1 cellular context compared by ENCODE assay signal in the genomic region with DNA sequence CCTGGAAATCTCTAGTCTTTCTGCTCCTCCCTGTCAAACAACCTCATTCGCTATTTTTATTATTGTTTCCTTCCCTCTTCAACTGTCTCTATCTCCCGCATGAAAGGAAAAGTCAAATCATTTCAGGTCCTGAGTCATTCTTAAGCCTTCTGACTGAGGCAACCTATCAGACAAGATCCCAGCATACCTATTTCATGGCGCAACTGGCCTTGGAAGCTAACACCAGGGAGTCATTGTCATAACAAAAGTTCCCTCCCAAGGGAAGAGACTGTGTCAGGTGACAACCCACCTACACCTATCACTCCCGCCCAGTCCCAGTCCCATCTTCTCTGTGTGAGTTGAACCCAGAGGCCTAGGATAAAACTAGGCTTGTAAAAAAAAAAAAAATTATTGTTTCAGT.
TF ChIP-seq lines count a peak whose summit lies in the region.

No MANE protein-coding gene starts in this region.

TF ChIP-seq in WTC11, 78 proteins besides CTCF, POLR2A, EP300 and RAD21 (continued from another document):
- TF ChIP-seq, protein P1, sequence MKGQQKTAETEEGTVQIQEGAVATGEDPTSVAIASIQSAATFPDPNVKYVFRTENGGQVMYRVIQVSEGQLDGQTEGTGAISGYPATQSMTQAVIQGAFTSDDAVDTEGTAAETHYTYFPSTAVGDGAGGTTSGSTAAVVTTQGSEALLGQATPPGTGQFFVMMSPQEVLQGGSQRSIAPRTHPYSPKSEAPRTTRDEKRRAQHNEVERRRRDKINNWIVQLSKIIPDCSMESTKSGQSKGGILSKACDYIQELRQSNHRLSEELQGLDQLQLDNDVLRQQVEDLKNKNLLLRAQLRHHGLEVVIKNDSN (CRISPR knock-in tag; IDR thresholded peaks at IDR 0.05) = peak; percentile 81
- TF ChIP-seq, protein P2, sequence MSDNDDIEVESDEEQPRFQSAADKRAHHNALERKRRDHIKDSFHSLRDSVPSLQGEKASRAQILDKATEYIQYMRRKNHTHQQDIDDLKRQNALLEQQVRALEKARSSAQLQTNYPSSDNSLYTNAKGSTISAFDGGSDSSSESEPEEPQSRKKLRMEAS (CRISPR knock-in tag; IDR thresholded peaks at IDR 0.05) = peak; percentile 44; the same call in 1 of the 2 replicates
- no peak for TF ChIP-seq FOXJ3 (CRISPR knock-in tag; IDR thresholded peaks at IDR 0.05; ENCODE audit: borderline replicate concordance)
- TF ChIP-seq, protein P3, sequence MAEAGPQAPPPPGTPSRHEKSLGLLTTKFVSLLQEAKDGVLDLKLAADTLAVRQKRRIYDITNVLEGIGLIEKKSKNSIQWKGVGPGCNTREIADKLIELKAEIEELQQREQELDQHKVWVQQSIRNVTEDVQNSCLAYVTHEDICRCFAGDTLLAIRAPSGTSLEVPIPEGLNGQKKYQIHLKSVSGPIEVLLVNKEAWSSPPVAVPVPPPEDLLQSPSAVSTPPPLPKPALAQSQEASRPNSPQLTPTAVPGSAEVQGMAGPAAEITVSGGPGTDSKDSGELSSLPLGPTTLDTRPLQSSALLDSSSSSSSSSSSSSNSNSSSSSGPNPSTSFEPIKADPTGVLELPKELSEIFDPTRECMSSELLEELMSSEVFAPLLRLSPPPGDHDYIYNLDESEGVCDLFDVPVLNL (CRISPR knock-in tag; IDR thresholded peaks at IDR 0.05; ENCODE audit: borderline replicate concordance, low read depth) = no peak
- no peak for TF ChIP-seq SMAD4 (CRISPR knock-in tag; IDR thresholded peaks at IDR 0.05)
- TF ChIP-seq HMGA2 (CRISPR knock-in tag; IDR thresholded peaks at IDR 0.05) = no peak
